8 cellular contexts compared by ENCODE assay signal in the genomic region with DNA sequence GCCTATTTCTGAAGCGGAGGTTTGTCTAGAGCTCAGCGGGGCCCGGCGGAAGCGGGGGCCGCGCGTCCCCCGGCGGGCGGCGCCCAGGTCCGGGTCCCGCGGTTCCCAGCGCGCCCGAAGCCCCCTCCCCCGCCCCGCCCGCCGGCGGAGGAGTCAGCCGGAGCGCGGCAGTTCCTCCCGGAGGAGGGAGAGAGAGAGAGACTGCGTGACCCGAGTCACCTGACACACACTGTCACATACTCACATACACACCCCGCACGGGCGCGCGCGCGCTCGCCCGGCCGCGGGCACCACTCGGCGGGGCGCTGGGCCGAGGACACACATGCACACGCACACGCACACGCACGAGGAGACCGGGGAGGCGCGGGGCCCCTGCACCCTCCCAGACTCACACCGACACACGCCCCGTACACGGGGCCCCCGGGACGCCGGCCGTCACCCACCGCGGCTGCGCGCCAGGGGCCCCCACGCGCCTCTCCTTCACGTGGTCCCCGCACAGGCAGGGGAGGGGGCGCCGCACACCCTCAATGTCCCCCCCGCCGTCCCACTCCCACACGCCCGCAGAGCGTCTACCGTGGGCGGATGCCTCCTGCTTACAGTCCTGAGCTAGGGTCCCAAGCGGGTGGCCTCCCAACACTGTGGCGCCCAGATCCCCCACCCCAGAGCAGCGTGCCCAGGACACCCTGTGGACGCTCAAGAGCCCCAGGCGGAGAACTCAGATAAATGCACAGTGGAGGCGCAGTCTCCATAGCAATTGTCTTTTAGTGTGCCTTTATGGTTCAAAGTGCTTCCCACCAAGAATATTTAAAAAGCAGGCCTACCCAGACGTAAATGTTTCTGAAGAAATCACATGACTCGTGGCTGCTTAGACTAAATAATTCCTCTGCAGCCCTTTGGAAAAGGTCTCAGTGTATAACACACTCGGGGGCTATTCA. TPM values are rescaled to one million over a fixed set of nuclear protein-coding genes. Genes with fewer than 3 reads are reported as not detected.
DNase-seq lines count a peak whose midpoint lies in the region; ATAC-seq, FAIRE-seq and TF ChIP-seq lines count a peak whose summit lies in the region.

A gene with protein sequence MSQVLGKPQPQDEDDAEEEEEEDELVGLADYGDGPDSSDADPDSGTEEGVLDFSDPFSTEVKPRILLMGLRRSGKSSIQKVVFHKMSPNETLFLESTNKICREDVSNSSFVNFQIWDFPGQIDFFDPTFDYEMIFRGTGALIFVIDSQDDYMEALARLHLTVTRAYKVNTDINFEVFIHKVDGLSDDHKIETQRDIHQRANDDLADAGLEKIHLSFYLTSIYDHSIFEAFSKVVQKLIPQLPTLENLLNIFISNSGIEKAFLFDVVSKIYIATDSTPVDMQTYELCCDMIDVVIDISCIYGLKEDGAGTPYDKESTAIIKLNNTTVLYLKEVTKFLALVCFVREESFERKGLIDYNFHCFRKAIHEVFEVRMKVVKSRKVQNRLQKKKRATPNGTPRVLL (minus strand): TSS at position 203 of the 935 bp plus-strand sequence. CDS start 280 bp downstream, outside the sequence.

- no peak within 1 kb of the TSS for H3K4ac ChIP-seq in H1 (replicated peaks; ENCODE audit: insufficient read length, low read depth, low read length)

- POLR2A ChIA-PET in activated CD8-positive, alpha-beta memory T cell treated with anti-CD3 and anti-CD28 coated beads for 36 hours (lab: Charles Lee) = interaction anchor here (0.7 to 1.8 kb wide), 2 partner anchors 27 to 59 kb away, joined by 3 to 4 read pairs; no protein-coding TSS in a partner anchor
- POLR2A ChIA-PET in H1 (lab: Charles Lee; ENCODE audit: partially characterized antibody) = interaction anchor here (1.3 to 1.6 kb wide), 2 partner anchors 39 to 227 kb away, joined by 3 read pairs; no protein-coding TSS in a partner anchor

- peak within 1 kb of the TSS; percentile 34 for H4K5ac ChIP-seq in H1 (ENCODE audit: insufficient read length, low read depth, low read length)

- H3K14ac ChIP-seq in H1 (ENCODE audit: insufficient read length) = no peak within 1 kb of the TSS

- H4K91ac ChIP-seq in H1 (replicated peaks; ENCODE audit: insufficient read length, low read length) = no peak within 1 kb of the TSS

- no peak within 1 kb of the TSS for H3K23ac ChIP-seq in H1 (ENCODE audit: insufficient read length)

- 3% methylated on average over 26 of the region's 85 CpGs; no CpG with 5 or more reads in 1 of the 2 experiments for WGBS in H1 (ENCODE audit: extremely low coverage in 1 of 2, insufficient coverage in 1 of 2, insufficient read length in 1 of 2, insufficient replicate concordance in 2 of 2, low coverage in 1 of 2, low lambda C conversion rate in 2 of 2, missing lambda C conversion rate in 1 of 2), 2 experiments

- CTCF ChIA-PET in activated CD8-positive, alpha-beta memory T cell treated with anti-CD3 and anti-CD28 coated beads for 36 hours (lab: Charles Lee) = interaction anchor here (1.2 to 2.6 kb wide), 2 partner anchors 10 to 40 kb away, joined by 3 to 14 read pairs; no protein-coding TSS in a partner anchor
- CTCF ChIA-PET in H1 (lab: Charles Lee; ENCODE audit: partially characterized antibody) = interaction anchor here (0.6 to 4.5 kb wide), 8 partner anchors 9 to 435 kb away, joined by 3 to 13 read pairs (median 4); no protein-coding TSS in a partner anchor

- H3K23me2 ChIP-seq in H1 (ENCODE audit: low read depth, low read length) = peaks cover 19% of the 10 kb centered on the region

- TF ChIP-seq CTCF in H1 (IDR thresholded peaks at IDR 0.05; ENCODE audit: control extremely low read depth in 1 of 3, insufficient read depth in 1 of 3, low read depth in 1 of 3, low read length in 3 of 3) = no peak

- peaks cover 10 to 11% (median 10%) of the 10 kb centered on the region in 4 experiments; a peak in 6 of 7 replicates for H3K4me1 ChIP-seq in H1 (replicated peaks in 1 of 4; ENCODE audit: control insufficient read depth in 3 of 4, insufficient read depth in 4 of 4, low read length in 3 of 4)

- H3K27me3 ChIP-seq in H1 (replicated peaks in 1 of 4; ENCODE audit: control insufficient read depth in 3 of 4, extremely low read depth in 1 of 4, insufficient read depth in 3 of 4, low read length in 3 of 4) = peaks cover 2 to 19% (median 16%) of the 10 kb centered on the region in 4 experiments

- H2BK12ac ChIP-seq in H1 (ENCODE audit: low read depth, low read length) = peak within 1 kb of the TSS; percentile 52; the same call in 1 of the 2 replicates

- peak within 1 kb of the TSS; percentile 34; the same call in 1 of the 2 replicates for H2AFZ ChIP-seq in H1 (ENCODE audit: low read length)

- peak within 1 kb of the TSS; percentile 80 for H3K18ac ChIP-seq in H1 (ENCODE audit: extremely low read depth, low read length)

- TF ChIP-seq RAD21 in H1 (IDR thresholded peaks at IDR 0.05 in 1 of 2, conservative IDR thresholded peaks at IDR 0.05 in 1 of 2; ENCODE audit: low read depth in 2 of 2, low read length in 2 of 2) = no peak

- H3K9me3 ChIP-seq in H1 (ENCODE audit: insufficient read depth in 2 of 2, low read depth in 1 of 2, low read length in 1 of 2) = no peaks in the 10 kb centered on the region

- TF ChIP-seq POLR2A in H1 (IDR thresholded peaks at IDR 0.05; ENCODE audit: control extremely low read depth in 1 of 2, low read depth in 2 of 2, low read length in 2 of 2) = no peak

- peak within 1 kb of the TSS; percentile 5 for H4K8ac ChIP-seq in H1 (ENCODE audit: extremely low read depth, insufficient read depth, low read length)

- DNase-seq in AG08396 (ENCODE audit: low spot score) (peak; percentile 65), NCI-H460 (ENCODE audit: extremely low read depth, low read depth) (peak; percentile 20), H1 (ENCODE audit: low read depth in 1 of 2, low spot score in 2 of 2) (peak in 1 of 2 experiments; percentile 67), middle frontal gyrus (ENCODE audit: extremely low spot score, low spot score) (peak; percentile 48)
- DNase-seq in stimulated activated CD8-positive, alpha-beta memory T cell treated with anti-CD3 and anti-CD28 coated beads, Interleukin-7, amount 100 ng/mL, for 48 hours (ENCODE audit: extremely low read depth in 1 of 2, low read depth in 1 of 2) = peak; percentile 17 to 32

- H3K4me3 ChIP-seq in H1 (ENCODE audit: extremely low read depth in 1 of 4, insufficient read depth in 2 of 4, low read depth in 3 of 4, low read length in 4 of 4) = peak within 1 kb of the TSS; percentile 63 to 98 (median 68)

- peak within 1 kb of the TSS; percentile 68 to 98 for H3K4me2 ChIP-seq in H1 (ENCODE audit: insufficient read depth in 1 of 2, low read depth in 2 of 2, low read length in 2 of 2)

- no peak within 1 kb of the TSS for H3K56ac ChIP-seq in H1 (replicated peaks; ENCODE audit: insufficient read length, low read depth, low read length)

- H2AK5ac ChIP-seq in H1 (ENCODE audit: low read depth, low read length) = no peak within 1 kb of the TSS

- H2BK5ac ChIP-seq in H1 (ENCODE audit: low read depth, low read length) = no peak within 1 kb of the TSS; the same call in 1 of the 2 replicates

- ATAC-seq in GM18870 (IDR thresholded peaks at IDR 0.05; ENCODE audit: unreplicated experiment) = peak; percentile 76
- ATAC-seq in HG03135 (IDR thresholded peaks at IDR 0.05; ENCODE audit: unreplicated experiment) = peak; percentile 67

- no peak for TF ChIP-seq EP300 in H1 (IDR thresholded peaks at IDR 0.05; ENCODE audit: borderline replicate concordance in 1 of 2, low read depth in 2 of 2, low read length in 2 of 2)

- H3K9ac ChIP-seq in H1 (replicated peaks in 1 of 4; ENCODE audit: extremely low read depth in 1 of 4, low read depth in 3 of 4, low read length in 3 of 4) = peak within 1 kb of the TSS in 3 of 4 experiments; percentile 24 to 39 (median 34); a peak in 5 of 7 replicates

- no peaks in the 10 kb centered on the region for H4K20me1 ChIP-seq in H1 (replicated peaks in 1 of 2; ENCODE audit: control insufficient read depth in 1 of 2, insufficient read depth in 2 of 2, low read length in 2 of 2)

- no peaks in the 10 kb centered on the region for H3K36me3 ChIP-seq in H1 (ENCODE audit: control insufficient read depth in 2 of 4, insufficient read depth in 4 of 4, low read length in 3 of 4)

- no peak within 1 kb of the TSS for H2BK20ac ChIP-seq in H1 (ENCODE audit: low read length)

- peak within 1 kb of the TSS; percentile 61; the same call in 1 of the 2 replicates for H2BK15ac ChIP-seq in H1 (ENCODE audit: low read length)

- peaks cover 0 to 17% of the 10 kb centered on the region in 2 experiments; a peak in 2 of 4 replicates for H3K79me2 ChIP-seq in H1 (ENCODE audit: control insufficient read depth in 1 of 2, insufficient read depth in 2 of 2, low read length in 2 of 2)

- no peaks in the 10 kb centered on the region; the same call in 1 of the 2 replicates for H3K79me1 ChIP-seq in H1 (ENCODE audit: low read depth, low read length)

- peak within 1 kb of the TSS; percentile 26 for H2BK120ac ChIP-seq in H1 (replicated peaks; ENCODE audit: low read depth, low read length)

- no peak within 1 kb of the TSS for H3K27ac ChIP-seq in H1 (ENCODE audit: low read depth, low read length)

- FAIRE-seq in H1 (lab: Jason Lieb, UNC) = no peak

TF ChIP-seq in H1, 55 proteins besides CTCF, POLR2A, EP300 and RAD21 (continues in another document):
- TF ChIP-seq SUZ12 (IDR thresholded peaks at IDR 0.05; ENCODE audit: low read length) (peak; percentile 21; the same call in 1 of the 2 replicates), SIN3A (conservative IDR thresholded peaks at IDR 0.05 in 1 of 2, IDR thresholded peaks at IDR 0.05 in 1 of 2; ENCODE audit: low read depth in 1 of 2, low read length in 2 of 2) (peak in 1 of 2 experiments; percentile 61; a peak in 1 of 4 replicates), KDM4A (IDR thresholded peaks at IDR 0.05; ENCODE audit: low read depth, low read length, severe bottlenecking) (peak; percentile 77)

RNA-seq across cellular contexts. Expression of the gene that starts here (rescaled TPM):
- total RNA-seq in NCI-H460 (2014; rRNA removed; shearing (Covaris generic)) = 3.0 and 4.0 TPM in 2 replicates
- polyA plus RNA-seq in NCI-H460 (2014; cell fraction: nucleus; rRNA removed) = 0.54 and 4.2 TPM in 2 replicates
- total RNA-seq in activated CD8-positive, alpha-beta memory T cell treated with anti-CD3 and anti-CD28 coated beads for 36 hours = 10 to 100 TPM; 13.6 to 14.8 TPM
- total RNA-seq in H1 (2021; fragmentation: NEBNext Ultra II Directional; extraction: Animal tissue kit (Norgen Biotek cat#: 25700)) = 29.7 and 30.8 TPM in 2 replicates
- polyA plus RNA-seq in H1 (2011; rRNA removed) = 3.2 and 7.2 TPM in 2 replicates
- 7.5 TPM for polyA plus RNA-seq in H1 (2011; cell fraction: cytosol; rRNA removed)
- 2.0 TPM for polyA plus RNA-seq in H1 (2011; cell fraction: nucleus; rRNA removed)
- polyA plus RNA-seq in H1 (2012, experiment 1 of 2) = 8.5 to 20.4 TPM (median 10.9 TPM) in 4 replicates
- 6.3 TPM for polyA plus RNA-seq in H1 (2012, experiment 2 of 2)
- 8.4 TPM for polyA plus RNA-seq in H1 (2013, experiment 1 of 2)
- 9.4 TPM for polyA plus RNA-seq in H1 (2013, experiment 2 of 2)
- polyA minus RNA-seq in H1 (2011; rRNA and poly(A)+ RNA removed) = 11.6 and 16.0 TPM in 2 replicates
- polyA minus RNA-seq in H1 (2011; cell fraction: cytosol; rRNA and poly(A)+ RNA removed) = 8.2 TPM
- 7.1 TPM for polyA minus RNA-seq in H1 (2011; cell fraction: nucleus; rRNA and poly(A)+ RNA removed)
